In the genomic region with DNA sequence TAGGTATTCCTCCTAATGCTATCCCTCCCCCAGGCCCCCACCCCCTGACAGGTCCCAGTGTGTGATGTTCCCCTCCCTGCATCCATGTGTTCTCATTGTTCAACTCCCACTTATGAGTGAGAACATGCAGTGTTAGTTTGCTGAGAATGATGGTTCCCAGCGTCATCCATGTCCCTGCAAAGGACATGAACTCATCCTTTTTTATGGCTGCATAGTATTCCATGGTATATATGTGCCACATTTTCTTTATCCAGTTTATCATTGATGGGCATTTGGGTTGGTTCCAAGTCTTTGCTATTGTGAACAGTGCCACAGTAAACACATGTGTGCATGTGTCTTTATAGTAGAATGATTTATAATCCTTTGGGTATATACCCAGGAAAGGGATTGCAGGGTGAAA, we compare ENCODE assay signal across 4 cellular contexts.
DNase-seq lines count a peak whose midpoint lies in the region; ATAC-seq, FAIRE-seq and TF ChIP-seq lines count a peak whose summit lies in the region.
"Not testable (repeated sequence)": the region's sequence is repeated elsewhere in the genome, so short reads cannot be mapped to it uniquely, and the experiment has no call there.

No MANE protein-coding gene starts in this region.

- TF ChIP-seq CTCF in HEK293 (tag by site-specific recombination; IDR thresholded peaks at IDR 0.05); K562 (IDR thresholded peaks at IDR 0.05 in 2 of 3, conservative IDR thresholded peaks at IDR 0.05 in 1 of 3; ENCODE audit: insufficient read depth in 2 of 3, low read depth in 1 of 3, low read length in 3 of 3): not testable (repeated sequence)

- intact Hi-C loops in K562 (cut with micrococcal nuclease): not testable (repeated sequence)

- BruUV-seq in K562 (replicated peaks; lab: Mats Ljungman, UMichigan): not testable (repeated sequence)

- TF ChIP-seq RAD21 in K562 (CRISPR knock-in tag; conservative IDR thresholded peaks at IDR 0.05 in 1 of 2, IDR thresholded peaks at IDR 0.05 in 1 of 2): not testable (repeated sequence)

- TF ChIP-seq EP300 in K562 (IDR thresholded peaks at IDR 0.05; ENCODE audit: low read length): not testable (repeated sequence)

- H3K9me1 ChIP-seq in K562 (ENCODE audit: control insufficient read depth, insufficient read depth, low read length): not testable (repeated sequence)

- H3K27me3 ChIP-seq in Karpas-422 (ENCODE audit: low read length); K562 (ENCODE audit: control insufficient read depth in 2 of 2, insufficient read depth in 2 of 2, low read length in 2 of 2): not testable (repeated sequence)

- not testable (repeated sequence) for H3K79me2 ChIP-seq in Karpas-422 (ENCODE audit: low read length); K562 (ENCODE audit: control insufficient read depth, insufficient read depth, low read length)

- not testable (repeated sequence) for H3K4me3 ChIP-seq in HEK293 (ENCODE audit: low read depth, low read length); Karpas-422 (ENCODE audit: low read length); K562

- 0% methylated on average over 1 of the region's 1 CpG for WGBS in K562 (ENCODE audit: insufficient coverage, low coverage, missing lambda C conversion rate)

- H3K4me1 ChIP-seq in HEK293 (ENCODE audit: control insufficient read depth, insufficient read depth, low read length); Karpas-422 (ENCODE audit: low read length); K562 (replicated peaks in 1 of 2; ENCODE audit: control insufficient read depth in 2 of 2, insufficient read depth in 2 of 2, low read length in 2 of 2): not testable (repeated sequence)

- not testable (repeated sequence) for TF ChIP-seq POLR2A in K562 (conservative IDR thresholded peaks at IDR 0.05)

- not testable (repeated sequence) for H3K9me2 ChIP-seq in Karpas-422 (replicated peaks; ENCODE audit: insufficient read depth, low read length)

- CTCF ChIA-PET in HEK293 (lab: Yijun Ruan, JAX): interaction anchor here (0.7 kb wide), 1 partner anchor 663 kb away, joined by 4 read pairs; no protein-coding TSS in a partner anchor
- CTCF ChIA-PET in K562 (lab: Yijun Ruan, JAX; ENCODE audit: low intra/inter-chr PET ratio): not testable (repeated sequence)

- H4K20me1 ChIP-seq in Karpas-422 (ENCODE audit: insufficient read depth, low read depth, low read length); K562 (replicated peaks; ENCODE audit: control insufficient read depth, insufficient read depth, low read length): not testable (repeated sequence)

- not testable (repeated sequence) for H3K9ac ChIP-seq in Karpas-422 (ENCODE audit: low read length); K562 (ENCODE audit: insufficient read depth in 1 of 2, low read depth in 2 of 2, low read length in 2 of 2)

- in situ Hi-C loops in K562 (cut with MboI): not testable (repeated sequence)

- H3K27ac ChIP-seq in HEK293 (ENCODE audit: extremely low read depth, low read depth, low read length); Karpas-422 (ENCODE audit: low read length); K562 (ENCODE audit: extremely low read depth, low read depth, low read length): not testable (repeated sequence)

- not testable (repeated sequence) for FAIRE-seq in K562 (lab: Jason Lieb, UNC)

- ATAC-seq in SK-N-SH treated with all-trans-retinoic acid at 6 μM for 48 hours, K562: not testable (repeated sequence)

- H3K4me2 ChIP-seq in Karpas-422 (ENCODE audit: low read depth, low read length, poor library complexity, severe bottlenecking); K562 (ENCODE audit: insufficient read depth, low read length): not testable (repeated sequence)

- DNase-seq in Karpas-422: peak; percentile 9
- DNase-seq in K562 (ENCODE audit: extremely low read depth in 1 of 4, low spot score in 3 of 4): not testable (repeated sequence)

- not testable (repeated sequence) for H3K36me3 ChIP-seq in HEK293 (ENCODE audit: control insufficient read depth in 2 of 2, insufficient read depth in 1 of 2, low read length in 2 of 2); Karpas-422 (ENCODE audit: insufficient read depth, low read length); K562 (ENCODE audit: control insufficient read depth, insufficient read depth, low read length)

- POLR2A ChIA-PET in HEK293 (lab: Yijun Ruan, JAX); K562 (lab: Yijun Ruan, JAX): not testable (repeated sequence)

- not testable (repeated sequence) for H2AFZ ChIP-seq in Karpas-422 (ENCODE audit: low read length); K562 (ENCODE audit: low read depth, low read length)

- not testable (repeated sequence) for H3K9me3 ChIP-seq in HEK293 (ENCODE audit: control insufficient read depth, insufficient read depth, low read depth, low read length); Karpas-422 (ENCODE audit: low read length); K562 (replicated peaks; ENCODE audit: control insufficient read depth, insufficient read depth, low read depth, low read length)

TF ChIP-seq in HEK293, 187 proteins besides CTCF, POLR2A, EP300 and RAD21 (continues in another document):
- TF ChIP-seq ZNF146 (tag by site-specific recombination; IDR thresholded peaks at IDR 0.05): peak; percentile 60

TF ChIP-seq in SK-N-SH treated with all-trans-retinoic acid at 6 μM for 48 hours, 23 proteins besides CTCF, POLR2A, EP300 and RAD21:
- 0 out of 2 replicates have a peak, but pooled peaks have one; percentile 21 for TF ChIP-seq ZNF8 (CRISPR knock-in tag; IDR thresholded peaks at IDR 0.05)

TF ChIP-seq in K562, 482 proteins besides CTCF, POLR2A, EP300 and RAD21:
- peak; percentile 39 for TF ChIP-seq ZNF146 (CRISPR knock-in tag; IDR thresholded peaks at IDR 0.05; ENCODE audit: unreplicated experiment)
